ENCODE assay signal across 1 cellular context in genomic region chr10:9825491-9826018, GRCh38.
TF ChIP-seq lines count a peak whose summit lies in the region.

No MANE protein-coding gene starts in this region.

TF ChIP-seq in GM23338, 12 proteins besides CTCF, POLR2A, EP300 and RAD21 (continued from another document):
- TF ChIP-seq ZNF462 (CRISPR knock-in tag; IDR thresholded peaks at IDR 0.05) = no peak
